Comparison of ENCODE assay signal across 8 cellular contexts in genomic region chr9:69122086-69122390, GRCh38. TPM values are rescaled to one million over a fixed set of nuclear protein-coding genes. Genes with fewer than 3 reads are reported as not detected.
A peak's percentile ranks its signal among the peaks of the same experiment; 100 is the strongest.
DNase-seq lines count a peak whose midpoint lies in the region; ATAC-seq and TF ChIP-seq lines count a peak whose summit lies in the region.

No MANE protein-coding gene starts in this region.

- TF ChIP-seq POLR2A in esophagus muscularis mucosa (IDR thresholded peaks at IDR 0.05; ENCODE audit: low read depth), result no peak

- H3K27me3 ChIP-seq in esophagus muscularis mucosa (no peaks in the 10 kb centered on the region), stomach smooth muscle (ENCODE audit: control insufficient read depth in 1 of 2, insufficient read depth in 2 of 2, low read length in 2 of 2) (no peaks in the 10 kb centered on the region)

- intact Hi-C loops in esophagus muscularis mucosa (cut with DNase I) (loop anchor here (5.0 to 10.0 kb wide), 4 partner anchors 40 to 70 kb away; partner anchors contain the start of gene TJP2), mucosa of descending colon (cut with DNase I, micrococcal nuclease) (no loop called here)

- H3K27ac ChIP-seq in esophagus muscularis mucosa (replicated peaks in 1 of 4) (peak overlapping the region; percentile 78 to 90 (median 84)), stomach smooth muscle (ENCODE audit: low read length) (peak overlapping the region; percentile 46)

- WGBS in esophagus muscularis mucosa, result 0% methylated on average over 2 of the region's 17 CpGs

- DNase-seq in stimulated activated CD8-positive, alpha-beta memory T cell treated with anti-CD3 and anti-CD28 coated beads, Interleukin-2, amount 100 ng/mL, for 48 hours (ENCODE audit: low read depth in 2 of 2), result peak; percentile 12 to 27
- no peak for DNase-seq in stimulated activated CD8-positive, alpha-beta memory T cell treated with anti-CD3 and anti-CD28 coated beads, Interleukin-4, amount 100 ng/mL, for 48 hours
- DNase-seq in NCI-H526 treated with DMSO at 0.1 percent for 48 hours (lab: John Stamatoyannopoulos, UW) (peak; percentile 77), activated T-cell treated with anti-CD3 and anti-CD28 coated beads for 4 hours (peak; percentile 15), esophagus muscularis mucosa (ENCODE audit: extremely low spot score) (no peak), mucosa of descending colon (peak; percentile 71 to 80 (median 79))

- no peak for TF ChIP-seq EP300 in esophagus muscularis mucosa (IDR thresholded peaks at IDR 0.05)

- peak overlapping the region; percentile 75 to 80 for H3K9ac ChIP-seq in stomach smooth muscle (ENCODE audit: low read length in 2 of 2)

- ATAC-seq in HG02973 (IDR thresholded peaks at IDR 0.05; ENCODE audit: unreplicated experiment) (peak; percentile 60), mucosa of descending colon (peak; percentile 52)

- H3K9me3 ChIP-seq in esophagus muscularis mucosa (no peaks in the 10 kb centered on the region), mucosa of descending colon (no peaks in the 10 kb centered on the region), stomach smooth muscle (ENCODE audit: control insufficient read depth in 2 of 2, low read length in 2 of 2) (no peaks in the 10 kb centered on the region)

- H3K4me1 ChIP-seq in esophagus muscularis mucosa (peaks cover 9 to 19% (median 17%) of the 10 kb centered on the region in 4 donors), mucosa of descending colon (ENCODE audit: low read depth) (no peaks in the 10 kb centered on the region), stomach smooth muscle (ENCODE audit: control insufficient read depth, insufficient read depth, low read length) (peaks cover 10% of the 10 kb centered on the region)

- H3K36me3 ChIP-seq in esophagus muscularis mucosa, result peaks cover 0 to 4% (median 0%) of the 10 kb centered on the region in 4 donors
- no peaks in the 10 kb centered on the region for H3K36me3 ChIP-seq in mucosa of descending colon (ENCODE audit: low read depth)
- no peaks in the 10 kb centered on the region for H3K36me3 ChIP-seq in stomach smooth muscle (ENCODE audit: control insufficient read depth in 2 of 2, insufficient read depth in 2 of 2, low read length in 2 of 2)

- H3K4me3 ChIP-seq in esophagus muscularis mucosa, result peak overlapping the region; percentile 81 to 93 (median 86)
- H3K4me3 ChIP-seq in mucosa of descending colon, result peak overlapping the region; percentile 73
- peak overlapping the region; percentile 94 to 95 for H3K4me3 ChIP-seq in stomach smooth muscle (ENCODE audit: low read length in 2 of 2)

- TF ChIP-seq CTCF in esophagus muscularis mucosa (IDR thresholded peaks at IDR 0.05), result no peak
- no peak for TF ChIP-seq CTCF in mucosa of descending colon (IDR thresholded peaks at IDR 0.05)

RNA-seq across cellular contexts. Expression of gene TJP2, which starts 52.0 kb away (rescaled TPM):
- 100 to 1,000 TPM; 101 to 172 (median 125) TPM for total RNA-seq in esophagus muscularis mucosa
- total RNA-seq in mucosa of descending colon, result 100 to 1,000 TPM in 2 of 3 donors, 10 to 100 TPM in 1; 81.1 to 172 (median 124) TPM

Comparison
In these comparisons a context has a peak if more than half of its experiments do, and no peak if none do; other contexts are left out.
1. DNase-seq: peak in stimulated activated CD8-positive, alpha-beta memory T cell treated with anti-CD3 and anti-CD28 coated beads, Interleukin-2, amount 100 ng/mL, for 48 hours (2 of 2), NCI-H526 treated with DMSO at 0.1 percent for 48 hours (single experiment), activated T-cell treated with anti-CD3 and anti-CD28 coated beads for 4 hours (single experiment) and mucosa of descending colon (3 of 3); none in stimulated activated CD8-positive, alpha-beta memory T cell treated with anti-CD3 and anti-CD28 coated beads, Interleukin-4, amount 100 ng/mL, for 48 hours (single experiment) and esophagus muscularis mucosa (single experiment).
2. Peak in every context shown above with its lines, with median percentiles within 50 percentile points of each other: H3K4me3 ChIP-seq.